Comparison of ENCODE assay signal across 17 cellular contexts in genomic region chr1:160821627-160822026, GRCh38. TPM values are rescaled to one million over a fixed set of nuclear protein-coding genes. Genes with fewer than 3 reads are reported as not detected.
A peak's percentile ranks its signal among the peaks of the same experiment; 100 is the strongest.
DNase-seq lines count a peak whose midpoint lies in the region; ATAC-seq and TF ChIP-seq lines count a peak whose summit lies in the region.
"Had no signal": no experiment of that assay in that cellular context is flagged by ENCODE, and none has a peak within 500 bp of the region (broad histone marks: within the 10 kb centered on the region; RNA-seq: fewer than 3 reads in every experiment).

No MANE protein-coding gene starts in this region.

- H3K4me1 ChIP-seq in BE2C (no peaks in the 10 kb centered on the region), Panc1 (ENCODE audit: control insufficient read depth, insufficient read depth, low read length) (no peaks in the 10 kb centered on the region), lower lobe of right lung (no peaks in the 10 kb centered on the region)

- in situ Hi-C loops in Panc1 (cut with HindIII; ENCODE audit: low pct_unique_long_range_greater_than_20kb, low sequenced_read_pairs) = no loop called here

- BruUV-seq in Panc1 (replicated peaks; lab: Mats Ljungman, UMichigan) = no TSS peak

- no peak overlapping the region for H3K4me3 ChIP-seq in BE2C (ENCODE audit: low read depth, low read length)
- H3K4me3 ChIP-seq in GM06990 (replicated peaks; ENCODE audit: low read depth, low read length) = no peak overlapping the region
- no peak overlapping the region for H3K4me3 ChIP-seq in Panc1 (ENCODE audit: low read depth in 2 of 2, low read length in 2 of 2)
- H3K4me3 ChIP-seq in fibroblast of the aortic adventitia (ENCODE audit: low read depth, low read length) = no peak overlapping the region
- H3K4me3 ChIP-seq in lower lobe of right lung = no peak overlapping the region
- H3K4me3 ChIP-seq: hepatocyte, lung had no signal

- H3K27me3 ChIP-seq in BE2C (no peaks in the 10 kb centered on the region), GM06990 (replicated peaks; ENCODE audit: control insufficient read depth, insufficient read depth, low read length) (no peaks in the 10 kb centered on the region), Panc1 (ENCODE audit: control insufficient read depth, insufficient read depth, low read length) (peaks cover 4% of the 10 kb centered on the region; the same call in 1 of the 2 replicates), lower lobe of right lung (ENCODE audit: low read depth) (no peaks in the 10 kb centered on the region)
- H3K27me3 ChIP-seq: hepatocyte had no signal

- no peak for ATAC-seq in Panc1
- ATAC-seq in lower lobe of right lung = no peak

- CTCF ChIA-PET in Panc1 (lab: Charles Lee) = no interaction called here

- intact Hi-C loops in Panc1 (cut with micrococcal nuclease; ENCODE audit: unreplicated experiment) (no loop called here), lower lobe of right lung (cut with DNase I) (no loop called here)

- no peak overlapping the region for H3K27ac Mint-ChIP-seq in activated T-cell treated with anti-CD3 and anti-CD28 coated beads, Interleukin-2, amount 50 U/mL, for 24 hours

- H3K9me3 ChIP-seq in BE2C (no peaks in the 10 kb centered on the region), Panc1 (ENCODE audit: control insufficient read depth, insufficient read depth, low read depth, low read length) (no peaks in the 10 kb centered on the region), lower lobe of right lung (no peaks in the 10 kb centered on the region)

- H3K9me3 Mint-ChIP-seq in activated T-cell treated with anti-CD3 and anti-CD28 coated beads, Interleukin-2, amount 50 U/mL, for 24 hours = no peaks in the 10 kb centered on the region

- POLR2A ChIA-PET in Panc1 (lab: Charles Lee) = no interaction called here

- DNase-seq in BE2C (peak; percentile 21), GM06990 (ENCODE audit: extremely low read depth, insufficient read length) (no peak), Panc1 (ENCODE audit: low read depth, low spot score) (no peak), fibroblast of the aortic adventitia (ENCODE audit: low read depth) (no peak), hippocampal formation (lab: John Stamatoyannopoulos, UW) (no peak), lower lobe of right lung (no peak), NCI-H146 treated with DMSO at 0.1 percent for 48 hours (lab: John Stamatoyannopoulos, UW; ENCODE audit: unreplicated experiment) (no peak)
- DNase-seq in activated T-cell treated with anti-CD3 and anti-CD28 coated beads, Interleukin-2, amount 50 U/mL, for 24 hours = no peak
- DNase-seq: activated naive CD4-positive, alpha-beta T cell; central memory CD4-positive, alpha-beta T cell; NCI-H1105 treated with DMSO at 0.1 percent for 48 hours; NCI-H510A treated with DMSO at 0.1 percent for 48 hours; T-helper 9 cell had no signal

- peaks cover 28% of the 10 kb centered on the region for H3K36me3 Mint-ChIP-seq in activated T-cell treated with anti-CD3 and anti-CD28 coated beads, Interleukin-2, amount 50 U/mL, for 24 hours (ENCODE audit: low read depth)

- H3K36me3 ChIP-seq in BE2C (no peaks in the 10 kb centered on the region), GM06990 (ENCODE audit: control insufficient read depth, insufficient read depth, low read length) (no peaks in the 10 kb centered on the region), Panc1 (ENCODE audit: control insufficient read depth, insufficient read depth, low read length) (no peaks in the 10 kb centered on the region), lower lobe of right lung (no peaks in the 10 kb centered on the region)

- no peak overlapping the region for H3K27ac ChIP-seq in Panc1 (ENCODE audit: low read length)
- H3K27ac ChIP-seq in lower lobe of right lung = no peak overlapping the region
- H3K27ac ChIP-seq: epithelial cell of prostate, hepatocyte had no signal

- TF ChIP-seq CTCF in BE2C (IDR thresholded peaks at IDR 0.05; ENCODE audit: low read depth, low read length) (peak; percentile 42), GM06990 (IDR thresholded peaks at IDR 0.05; ENCODE audit: insufficient read depth, low read length, poor library complexity, severe bottlenecking) (peak; percentile 40), Panc1 (IDR thresholded peaks at IDR 0.05) (peak; percentile 47), fibroblast of the aortic adventitia (IDR thresholded peaks at IDR 0.05; ENCODE audit: insufficient read depth, low read length) (peak; percentile 18), lower lobe of right lung (IDR thresholded peaks at IDR 0.05) (no peak)

- no peaks in the 10 kb centered on the region for H3K27me3 Mint-ChIP-seq in activated T-cell treated with anti-CD3 and anti-CD28 coated beads, Interleukin-2, amount 50 U/mL, for 24 hours

- no peaks in the 10 kb centered on the region for H3K4me1 Mint-ChIP-seq in activated T-cell treated with anti-CD3 and anti-CD28 coated beads, Interleukin-2, amount 50 U/mL, for 24 hours (ENCODE audit: low read depth)

- H3K4me3 Mint-ChIP-seq in activated T-cell treated with anti-CD3 and anti-CD28 coated beads, Interleukin-2, amount 50 U/mL, for 24 hours = no peak overlapping the region

RNA-seq across cellular contexts. Expression of gene LY9, which starts 25.7 kb away (rescaled TPM):
- polyA plus RNA-seq in BE2C (2012; ENCODE audit: insufficient read depth, insufficient read length, low read depth) = 0.25 TPM
- 0.10 TPM for total RNA-seq in Panc1 (2021; ENCODE audit: unreplicated experiment)
- polyA plus RNA-seq in Panc1 (2012; ENCODE audit: insufficient read length) = 0.40 TPM
- total RNA-seq in fibroblast of the aortic adventitia (ENCODE audit: low replicate concordance) = 0.25 TPM in 1 of 2 replicates, not detected in the other
- 1.8 TPM for total RNA-seq in lower lobe of right lung
- total RNA-seq: hepatocyte, HT-29 had no signal
- polyA plus RNA-seq: hepatocyte had no signal

RNA-seq across cellular contexts. Expression of gene CD244, which starts 41.1 kb away (rescaled TPM):
- not detected for polyA plus RNA-seq in BE2C (2012; ENCODE audit: insufficient read depth, insufficient read length, low read depth)
- total RNA-seq in Panc1 (2021; ENCODE audit: unreplicated experiment) (not detected), fibroblast of the aortic adventitia (ENCODE audit: low replicate concordance) (0.33 TPM in 1 of 2 replicates, not detected in the other), lower lobe of right lung (4.5 TPM)
- not detected for polyA plus RNA-seq in Panc1 (2012; ENCODE audit: insufficient read length)
- total RNA-seq: HT-29 had no signal
